ENCODE assay signal across 13 cellular contexts in the genomic region with DNA sequence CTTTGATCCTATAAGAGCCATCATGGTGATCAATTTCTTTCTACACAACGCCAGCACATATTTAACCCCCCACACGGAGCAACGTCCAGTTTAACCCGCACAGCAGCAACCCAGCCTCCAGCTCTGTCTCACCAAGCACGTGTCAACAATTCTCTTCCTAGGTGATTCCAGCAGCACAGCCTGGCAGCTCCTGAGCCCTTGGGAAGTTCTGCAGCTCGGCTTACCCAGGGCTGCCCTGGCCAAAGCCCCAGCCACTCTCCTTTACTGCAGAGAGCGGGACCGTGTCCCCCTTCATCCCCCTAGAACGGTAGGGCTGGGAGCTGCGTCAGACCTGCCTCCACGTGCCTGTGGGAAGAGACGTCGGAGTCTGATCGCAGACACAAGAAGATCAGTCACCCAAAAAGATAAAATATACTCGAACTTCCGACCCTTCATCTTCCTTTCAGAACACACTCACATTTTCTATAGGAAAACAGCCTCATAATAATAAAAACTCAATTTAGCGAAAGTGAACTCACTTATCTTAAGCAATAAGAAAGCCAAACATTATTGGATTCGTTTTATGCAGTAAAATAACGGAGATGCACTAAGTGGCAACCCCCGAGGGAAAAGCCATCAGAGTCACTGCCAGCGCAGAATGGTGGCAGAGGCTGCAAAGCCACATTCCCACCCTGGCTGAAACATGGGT. TPM values are rescaled to one million over a fixed set of nuclear protein-coding genes. Genes with fewer than 3 reads are reported as not detected.
DNase-seq lines count a peak whose midpoint lies in the region; ATAC-seq and TF ChIP-seq lines count a peak whose summit lies in the region.
"Had no signal": no experiment of that assay in that cellular context is flagged by ENCODE, and none has a peak within 500 bp of the region (broad histone marks: within the 10 kb centered on the region; RNA-seq: fewer than 3 reads in every experiment).

No MANE protein-coding gene starts in this region.

- peaks cover under 1% of the 10 kb centered on the region for H3K4me1 Mint-ChIP-seq in T-helper 1 cell treated with Interleukin-12 subunit alpha and Interleukin-12 subunit beta and Interleukin-4 antibody, amounts not matched to agents 30 μg/mL and 1 μg/mL, for 36 hours (ENCODE audit: low read depth)
- H3K4me1 Mint-ChIP-seq in naive B cell, result peaks cover 34 to 46% (median 40%) of the 10 kb centered on the region in 3 donors

- no peaks in the 10 kb centered on the region for H3K36me3 Mint-ChIP-seq in T-helper 1 cell treated with Interleukin-12 subunit alpha and Interleukin-12 subunit beta and Interleukin-4 antibody, amounts not matched to agents 30 μg/mL and 1 μg/mL, for 36 hours (ENCODE audit: low read depth)
- no peaks in the 10 kb centered on the region for H3K36me3 Mint-ChIP-seq in naive B cell
- H3K36me3 Mint-ChIP-seq: CD8-positive, alpha-beta memory T cell had no signal

- no peaks in the 10 kb centered on the region for H3K36me3 ChIP-seq in spleen
- H3K36me3 ChIP-seq: BE2C had no signal

- no peak overlapping the region for H3K4me3 ChIP-seq in spleen

- H3K4me3 Mint-ChIP-seq in T-helper 1 cell treated with Interleukin-12 subunit alpha and Interleukin-12 subunit beta and Interleukin-4 antibody, amounts not matched to agents 30 μg/mL and 1 μg/mL, for 36 hours, result no peak overlapping the region
- peak overlapping the region in 6 of 8 donors; percentile 15 to 42 (median 24) for H3K4me3 Mint-ChIP-seq in naive B cell

- WGBS in spleen, 5 donors, result 80 to 84% (median 83%) methylated on average over 20 to 21 of the region's 21 CpGs

- peaks cover 0 to 64% (median 11%) of the 10 kb centered on the region in 7 donors for H3K27me3 ChIP-seq in spleen (replicated peaks in 1 of 7)

- H3K9me3 ChIP-seq in spleen, result no peaks in the 10 kb centered on the region
- H3K9me3 ChIP-seq: BE2C had no signal

- TF ChIP-seq POLR2A in spleen (IDR thresholded peaks at IDR 0.05), result no peak
- no peak for TF ChIP-seq POLR2A in erythroblast (IDR thresholded peaks at IDR 0.05; ENCODE audit: low read length)

- no peak for ATAC-seq in naive B cell (ENCODE audit: low read depth in 2 of 2)
- ATAC-seq in sciatic nerve, result no peak

- peak overlapping the region; percentile 37 for H3K27ac Mint-ChIP-seq in T-helper 1 cell treated with Interleukin-12 subunit alpha and Interleukin-12 subunit beta and Interleukin-4 antibody, amounts not matched to agents 30 μg/mL and 1 μg/mL, for 36 hours
- peak overlapping the region in 3 of 6 donors; percentile 26 to 94 (median 67) for H3K27ac Mint-ChIP-seq in naive B cell

- peaks cover 12 to 57% (median 38%) of the 10 kb centered on the region in 6 donors for H3K4me1 ChIP-seq in spleen
- H3K4me1 ChIP-seq: BE2C had no signal

- H3K9me3 Mint-ChIP-seq in T-helper 1 cell treated with Interleukin-12 subunit alpha and Interleukin-12 subunit beta and Interleukin-4 antibody, amounts not matched to agents 30 μg/mL and 1 μg/mL, for 36 hours, result no peaks in the 10 kb centered on the region
- no peaks in the 10 kb centered on the region for H3K9me3 Mint-ChIP-seq in naive B cell
- H3K9me3 Mint-ChIP-seq: CD8-positive, alpha-beta memory T cell had no signal

- TF ChIP-seq CTCF in spleen (IDR thresholded peaks at IDR 0.05 in 8 of 11, conservative IDR thresholded peaks at IDR 0.05 in 3 of 11), result no peak

- peaks cover 11% of the 10 kb centered on the region for H3K27me3 Mint-ChIP-seq in T-helper 1 cell treated with Interleukin-12 subunit alpha and Interleukin-12 subunit beta and Interleukin-4 antibody, amounts not matched to agents 30 μg/mL and 1 μg/mL, for 36 hours (ENCODE audit: low read depth)
- no peaks in the 10 kb centered on the region for H3K27me3 Mint-ChIP-seq in naive B cell

- DNase-seq in T-helper 1 cell (no peak), D341Med (ENCODE audit: low spot score) (peak; percentile 30), naive B cell (no peak), spleen (peak; percentile 68), sciatic nerve (ENCODE audit: low spot score) (no peak), A172 (ENCODE audit: low spot score) (no peak), erythroblast (lab: John Stamatoyannopoulos, UW) (no peak)
- DNase-seq: BE2C; CD8-positive, alpha-beta memory T cell; DMS 273 treated with DMSO at 0.1 percent for 48 hours; HCEC 1CT had no signal

- intact Hi-C loops in spleen (cut with DNase I; ENCODE audit: low total_unique reads), result no loop called here
- intact Hi-C loops in sciatic nerve (cut with DNase I), result no loop called here

- no peak overlapping the region for H3K27ac ChIP-seq in spleen

RNA-seq across cellular contexts. Expression of a gene that starts 7.6 kb away (rescaled TPM):
- polyA plus RNA-seq in naive B cell (ENCODE audit: low read depth in 6 of 6) (1 to 10 TPM; 1.4 to 3.3 (median 1.9) TPM), spleen (1 to 10 TPM; 3.3 to 6.0 (median 3.6) TPM)
- total RNA-seq in spleen (10 to 100 TPM in 1 of 7 donors, 1 to 10 TPM in 6; 3.4 to 10.4 (median 4.6) TPM), sciatic nerve (8.7 TPM)
- 9.2 and 11.3 TPM in 2 replicates for total RNA-seq in A172 (2014; rRNA removed; shearing (Covaris generic))

RNA-seq across cellular contexts. Expression of a gene that starts 42.9 kb away (rescaled TPM):
- polyA plus RNA-seq in naive B cell (ENCODE audit: low read depth in 6 of 6) (10 to 100 TPM in 3 of 6 donors, 1 to 10 TPM in 3; 3.5 to 13.6 (median 8.3) TPM), spleen (10 to 100 TPM; 18.4 to 31.5 (median 27.1) TPM)
- total RNA-seq in spleen (10 to 100 TPM in 4 of 7 donors, 1 to 10 TPM in 3; 5.3 to 17.7 (median 10.8) TPM), sciatic nerve (14.1 TPM)
- total RNA-seq in A172 (2014; rRNA removed; shearing (Covaris generic)), result 14.1 and 21.9 TPM in 2 replicates

RNA-seq across cellular contexts. Expression of a gene that starts 47.3 kb away (rescaled TPM):
- polyA plus RNA-seq in naive B cell (ENCODE audit: low read depth in 6 of 6) (100 to 1,000 TPM; 115 to 495 (median 235) TPM), spleen (100 to 1,000 TPM; 163 to 349 (median 192) TPM)
- total RNA-seq in spleen (10 to 100 TPM; 20.5 to 82.8 (median 62.8) TPM), sciatic nerve (112 TPM)
- 1.5 TPM in 1 of 2 replicates, not detected in the other for total RNA-seq in A172 (2014; rRNA removed; shearing (Covaris generic))
- total RNA-seq: H4 had no signal

RNA-seq across cellular contexts. Expression of a gene that starts 59.3 kb away (rescaled TPM):
- polyA plus RNA-seq in naive B cell (ENCODE audit: low read depth in 6 of 6), result 10 to 100 TPM in 2 of 6 donors, 1 to 10 TPM in 4; 2.0 to 27.3 (median 8.4) TPM
- total RNA-seq in spleen, result 100 to 1,000 TPM in 4 of 7 donors, 10 to 100 TPM in 3; 68.6 to 138 (median 100) TPM
- polyA plus RNA-seq in spleen, result 100 to 1,000 TPM in 2 of 3 donors, 10 to 100 TPM in 1; 97.7 to 181 (median 123) TPM
- 172 TPM for total RNA-seq in sciatic nerve
- total RNA-seq in A172 (2014; rRNA removed; shearing (Covaris generic)), result 195 and 204 TPM in 2 replicates

Comparison
In these comparisons a context has a peak if more than half of its experiments do, and no peak if none do; other contexts are left out.
1. DNase-seq: peak in D341Med (single experiment) and spleen (single experiment); none in T-helper 1 cell (0 of 5), naive B cell (single experiment), sciatic nerve (single experiment), A172 (single experiment) and erythroblast (0 of 2).